ENCODE assay signal across 28 cellular contexts in the genomic region with DNA sequence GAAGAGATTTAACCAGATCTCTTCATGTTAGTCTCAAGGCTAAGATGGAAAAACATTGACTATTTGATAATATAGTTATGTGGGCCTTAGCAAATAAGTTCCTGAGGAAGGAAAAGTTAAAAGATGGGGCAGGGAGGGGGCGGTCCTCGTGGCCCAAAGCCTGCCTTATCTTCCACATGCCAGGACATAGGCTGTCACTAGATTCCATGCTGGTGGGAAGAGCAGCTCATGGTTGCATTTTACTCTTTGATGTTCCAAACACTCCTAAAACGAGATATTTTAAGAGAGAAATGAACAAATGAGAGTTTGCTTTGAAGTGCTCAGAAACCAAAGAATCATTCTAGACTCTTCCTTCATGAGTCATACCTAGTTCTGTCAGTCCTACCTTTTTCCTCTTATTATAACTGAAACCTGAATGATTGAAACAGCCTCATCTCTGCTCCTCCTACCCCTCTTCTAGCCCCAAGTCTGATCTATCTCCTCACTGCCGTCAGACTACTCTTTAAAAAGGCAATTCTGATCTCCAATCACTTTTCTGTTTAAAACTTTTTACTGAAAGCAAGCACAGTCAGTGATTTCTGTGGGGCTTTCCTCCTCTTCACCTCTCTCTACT. TPM values are rescaled to one million over a fixed set of nuclear protein-coding genes. Genes with fewer than 3 reads are reported as not detected.
"Had no signal": no experiment of that assay in that cellular context is flagged by ENCODE, and none has a peak within 500 bp of the region (broad histone marks: within the 10 kb centered on the region; RNA-seq: fewer than 3 reads in every experiment).

No MANE protein-coding gene starts in this region.

- H3K27ac ChIP-seq: breast epithelium, pancreas, psoas muscle, testis, uterus, WERI-Rb-1 had no signal

- H3K4me1 ChIP-seq: breast epithelium, pancreas, psoas muscle, testis, uterus had no signal

- H3K36me3 ChIP-seq: breast epithelium, pancreas, uterus, WERI-Rb-1 had no signal

- H3K4me3 ChIP-seq: breast epithelium, pancreas, psoas muscle, testis, uterus had no signal

- H3K27ac Mint-ChIP-seq: activated CD4-positive, alpha-beta memory T cell treated with anti-CD3 and anti-CD28 coated beads, Interleukin-2, amount 10 ng/mL, durations not matched to agents 7 days and 5 days; activated CD4-positive, alpha-beta T cell treated with anti-CD3 and anti-CD28 coated beads, Interleukin-2, amount 10 ng/mL, durations not matched to agents 7 days and 5 days; activated CD8-positive, alpha-beta memory T cell treated with anti-CD3 and anti-CD28 coated beads, Interleukin-2, amount 10 ng/mL, durations not matched to agents 7 days and 5 days; immature natural killer cell; memory B cell; naive thymus-derived CD8-positive, alpha-beta T cell; T-helper 1 cell treated with Interleukin-12 subunit alpha and Interleukin-12 subunit beta and Interleukin-4 antibody, amounts not matched to agents 30 μg/mL and 1 μg/mL, for 36 hours; type B pancreatic cell had no signal

- H3K9me3 ChIP-seq: breast epithelium, pancreas, psoas muscle, testis, uterus had no signal

- H3K4me1 Mint-ChIP-seq: immature natural killer cell; memory B cell; naive thymus-derived CD8-positive, alpha-beta T cell had no signal

- H3K9me3 Mint-ChIP-seq: activated CD4-positive, alpha-beta memory T cell treated with anti-CD3 and anti-CD28 coated beads, Interleukin-2, amount 10 ng/mL, durations not matched to agents 7 days and 5 days; activated CD4-positive, alpha-beta T cell treated with anti-CD3 and anti-CD28 coated beads, Interleukin-2, amount 10 ng/mL, durations not matched to agents 7 days and 5 days; immature natural killer cell; memory B cell; naive thymus-derived CD8-positive, alpha-beta T cell; neural crest cell; T-helper 1 cell treated with Interleukin-12 subunit alpha and Interleukin-12 subunit beta and Interleukin-4 antibody, amounts not matched to agents 30 μg/mL and 1 μg/mL, for 36 hours; type B pancreatic cell had no signal

- H3K27me3 ChIP-seq: testis, uterus had no signal

- H3K36me3 Mint-ChIP-seq: activated CD8-positive, alpha-beta memory T cell treated with anti-CD3 and anti-CD28 coated beads, Interleukin-2, amount 10 ng/mL, durations not matched to agents 7 days and 5 days; immature natural killer cell; memory B cell; naive thymus-derived CD8-positive, alpha-beta T cell; type B pancreatic cell had no signal

- ATAC-seq: activated CD8-positive, alpha-beta memory T cell treated with anti-CD3 and anti-CD28 coated beads, Interleukin-2, amount 10 ng/mL, durations not matched to agents 7 days and 5 days; esophagus mucosa; naive thymus-derived CD8-positive, alpha-beta T cell; pancreas; psoas muscle had no signal

- DNase-seq: activated CD4-positive, alpha-beta memory T cell treated with anti-CD3 and anti-CD28 coated beads, Interleukin-2, amount 10 ng/mL, durations not matched to agents 7 days and 5 days; activated CD4-positive, alpha-beta T cell treated with anti-CD3 and anti-CD28 coated beads, Interleukin-2, amount 10 ng/mL, durations not matched to agents 7 days and 5 days; activated CD8-positive, alpha-beta memory T cell treated with anti-CD3 and anti-CD28 coated beads, Interleukin-2, amount 10 ng/mL, durations not matched to agents 7 days and 5 days; amygdala; central memory CD4-positive, alpha-beta T cell; foreskin fibroblast; head of caudate nucleus; hypothalamus; immature natural killer cell; naive thymus-derived CD8-positive, alpha-beta T cell; nucleus accumbens; pancreas; psoas muscle; stimulated activated CD4-positive, alpha-beta T cell treated with anti-CD3 and anti-CD28 coated beads, Interleukin-15, amount 100 ng/mL, for 24 hours; stimulated activated CD4-positive, alpha-beta T cell treated with anti-CD3 and anti-CD28 coated beads, Interleukin-2, amount 100 ng/mL, for 24 hours; stimulated activated naive CD4-positive, alpha-beta T cell; T-helper 9 cell; testis; uterus; WERI-Rb-1 had no signal

- H3K4me3 Mint-ChIP-seq: activated CD4-positive, alpha-beta memory T cell treated with anti-CD3 and anti-CD28 coated beads, Interleukin-2, amount 10 ng/mL, durations not matched to agents 7 days and 5 days; activated CD4-positive, alpha-beta T cell treated with anti-CD3 and anti-CD28 coated beads, Interleukin-2, amount 10 ng/mL, durations not matched to agents 7 days and 5 days; activated CD8-positive, alpha-beta memory T cell treated with anti-CD3 and anti-CD28 coated beads, Interleukin-2, amount 10 ng/mL, durations not matched to agents 7 days and 5 days; immature natural killer cell; memory B cell; naive thymus-derived CD8-positive, alpha-beta T cell; neural crest cell; T-helper 1 cell treated with Interleukin-12 subunit alpha and Interleukin-12 subunit beta and Interleukin-4 antibody, amounts not matched to agents 30 μg/mL and 1 μg/mL, for 36 hours; type B pancreatic cell had no signal

- H3K27me3 Mint-ChIP-seq: activated CD4-positive, alpha-beta memory T cell treated with anti-CD3 and anti-CD28 coated beads, Interleukin-2, amount 10 ng/mL, durations not matched to agents 7 days and 5 days; activated CD4-positive, alpha-beta T cell treated with anti-CD3 and anti-CD28 coated beads, Interleukin-2, amount 10 ng/mL, durations not matched to agents 7 days and 5 days; type B pancreatic cell had no signal

RNA-seq across cellular contexts. Expression of a gene that starts 30.3 kb away (rescaled TPM):
- total RNA-seq: activated CD4-positive, alpha-beta memory T cell treated with anti-CD3 and anti-CD28 coated beads, Interleukin-2, amount 10 ng/mL, durations not matched to agents 7 days and 5 days; activated CD4-positive, alpha-beta T cell treated with anti-CD3 and anti-CD28 coated beads, Interleukin-2, amount 10 ng/mL, durations not matched to agents 7 days and 5 days; activated CD8-positive, alpha-beta memory T cell treated with anti-CD3 and anti-CD28 coated beads, Interleukin-2, amount 10 ng/mL, durations not matched to agents 7 days and 5 days; endothelial cell of umbilical vein; kidney epithelial cell; naive thymus-derived CD8-positive, alpha-beta T cell had no signal
- polyA plus RNA-seq: endothelial cell of umbilical vein; immature natural killer cell; naive thymus-derived CD8-positive, alpha-beta T cell had no signal
